In the genomic region with DNA sequence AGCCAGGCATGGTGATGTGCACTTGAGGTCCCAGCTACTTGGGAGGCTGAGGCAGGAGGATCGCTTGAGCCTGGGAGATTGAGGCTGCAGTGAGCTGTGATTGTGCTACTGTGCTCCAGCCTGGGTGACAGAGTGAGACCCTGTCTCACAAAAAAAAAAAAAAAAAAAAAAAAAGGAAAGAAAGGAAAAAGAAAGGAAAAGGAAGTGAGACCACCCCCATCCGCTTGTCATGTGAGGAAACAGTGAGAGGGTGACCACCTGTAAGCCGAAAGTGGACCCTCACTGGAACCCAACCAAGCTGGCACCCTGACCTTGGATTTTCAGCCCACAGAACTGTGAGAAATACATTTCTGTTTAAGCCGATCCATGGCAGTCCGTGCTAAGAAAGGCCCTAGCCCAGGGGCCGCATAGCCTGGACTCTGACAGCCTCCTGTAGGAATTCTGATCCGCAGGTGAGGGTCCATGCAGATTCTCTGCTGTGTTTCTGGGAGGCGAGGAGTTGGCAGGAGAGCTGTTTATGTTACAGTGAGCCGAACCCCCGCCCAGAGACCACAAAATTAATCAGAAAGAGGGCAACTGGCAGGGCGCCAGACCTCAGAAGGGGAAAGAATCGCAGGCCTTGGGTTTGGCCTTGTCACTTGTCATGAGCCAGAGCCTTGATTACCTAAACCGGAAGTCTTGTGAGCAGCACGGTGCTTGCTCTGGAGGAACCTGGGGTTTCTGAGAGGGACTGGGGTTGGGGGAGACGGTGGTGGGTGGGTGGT, we compare ENCODE assay signal across 8 cellular contexts. TPM values are rescaled to one million over a fixed set of nuclear protein-coding genes. Genes with fewer than 3 reads are reported as not detected.
A peak's percentile ranks its signal among the peaks of the same experiment; 100 is the strongest.
DNase-seq lines count a peak whose midpoint lies in the region; ATAC-seq, FAIRE-seq and TF ChIP-seq lines count a peak whose summit lies in the region.

No MANE protein-coding gene starts in this region.

- TF ChIP-seq CTCF in AG09319 (IDR thresholded peaks at IDR 0.05; ENCODE audit: low read depth, low read length) (no peak), pancreas (IDR thresholded peaks at IDR 0.05) (no peak), tibial artery (IDR thresholded peaks at IDR 0.05) (no peak)

- H3K27ac ChIP-seq in SJCRH30, result peak overlapping the region; percentile 55
- H3K27ac ChIP-seq in pancreas, result peak overlapping the region; percentile 67 to 76 (median 71)
- peak overlapping the region; percentile 78 to 82 for H3K27ac ChIP-seq in tibial artery

- no peaks in the 10 kb centered on the region for H3K36me3 Mint-ChIP-seq in IgD-negative memory B cell

- no peaks in the 10 kb centered on the region for H3K9me3 Mint-ChIP-seq in IgD-negative memory B cell

- H3K36me3 ChIP-seq in SJCRH30 (0 out of 2 replicates have a peak, but pooled peaks cover 2% of the 10 kb centered on the region), pancreas (no peaks in the 10 kb centered on the region), tibial artery (peaks cover 0 to 46% (median 32%) of the 10 kb centered on the region in 3 donors)

- peaks cover 6 to 13% (median 12%) of the 10 kb centered on the region in 3 donors for H3K4me1 Mint-ChIP-seq in IgD-negative memory B cell

- peak overlapping the region; percentile 92 for H3K4me3 ChIP-seq in SJCRH30
- peak overlapping the region; percentile 58 to 98 (median 70) for H3K4me3 ChIP-seq in pancreas
- H3K4me3 ChIP-seq in tibial artery, result peak overlapping the region; percentile 81 to 93

- H3K4me1 ChIP-seq in SJCRH30 (0 out of 2 replicates have a peak, but pooled peaks cover 2% of the 10 kb centered on the region), pancreas (peaks cover 0 to 2% (median 0%) of the 10 kb centered on the region in 3 donors), tibial artery (peaks cover 0 to 29% (median 21%) of the 10 kb centered on the region in 4 donors)

- WGBS in pancreas, 2 donors, result 22 to 27% methylated on average over 15 of the region's 15 CpGs

- DNase-seq in AG09319 (ENCODE audit: extremely low read depth, low read depth) (peak; percentile 74), SJCRH30 (peak; percentile 95 to 98), globus pallidus (ENCODE audit: low spot score) (peak; percentile 20), pancreas (peak; percentile 59 to 87 (median 74)), tibial artery (peak; percentile 82 to 87)
- DNase-seq in activated gamma-delta T cell treated with anti-CD3 and anti-CD28 coated beads, Interleukin-2, amount 50 U/mL, for 16 hours (ENCODE audit: low read depth), result peak; percentile 93

- H3K27me3 ChIP-seq in SJCRH30 (no peaks in the 10 kb centered on the region), pancreas (no peaks in the 10 kb centered on the region), tibial artery (no peaks in the 10 kb centered on the region)

- intact Hi-C loops in pancreas (cut with DNase I), result no loop called here
- intact Hi-C loops in tibial artery (cut with DNase I; ENCODE audit: low total_unique reads), result loop anchor here (5.0 kb wide), 1 partner anchor 1878 kb away; a partner anchor contains a TSS

- FAIRE-seq in pancreas (lab: Jason Lieb, UNC), result no peak

- H3K27me3 Mint-ChIP-seq in IgD-negative memory B cell, result no peaks in the 10 kb centered on the region

- ATAC-seq in GM19438 (IDR thresholded peaks at IDR 0.05; ENCODE audit: low read depth, unreplicated experiment) (peak; percentile 72), pancreas (peak; percentile 69 to 84 (median 77))

- H3K4me3 Mint-ChIP-seq in IgD-negative memory B cell, result peak overlapping the region; percentile 88 to 95 (median 90)

- H3K27ac Mint-ChIP-seq in IgD-negative memory B cell, result peak overlapping the region; percentile 87 to 99 (median 89)

- H3K9me3 ChIP-seq in SJCRH30 (replicated peaks), result no peaks in the 10 kb centered on the region
- H3K9me3 ChIP-seq in pancreas, result no peaks in the 10 kb centered on the region
- no peaks in the 10 kb centered on the region for H3K9me3 ChIP-seq in tibial artery

RNA-seq across cellular contexts. Expression of a gene that starts 0.9 kb away (rescaled TPM):
- 31.6 TPM for polyA plus RNA-seq in IgD-negative memory B cell
- total RNA-seq in SJCRH30 (2014; rRNA removed; shearing (Covaris generic)), result 18.3 and 19.3 TPM in 2 replicates
- total RNA-seq in pancreas, result 10 to 100 TPM; 21.4 to 40.3 (median 25.5) TPM
- polyA plus RNA-seq in pancreas, result 10 to 100 TPM; 52.9 to 65.2 TPM

RNA-seq across cellular contexts. Expression of a gene that starts 1.0 kb away (rescaled TPM):
- polyA plus RNA-seq in IgD-negative memory B cell (2.7 TPM), pancreas (10 to 100 TPM; 19.3 to 23.6 TPM)
- 8.6 and 14.7 TPM in 2 replicates for total RNA-seq in SJCRH30 (2014; rRNA removed; shearing (Covaris generic))
- 10 to 100 TPM in 1 of 6 donors, 1 to 10 TPM in 5; 5.1 to 11.9 (median 8.3) TPM for total RNA-seq in pancreas

RNA-seq across cellular contexts. Expression of a gene that starts 41.5 kb away (rescaled TPM):
- polyA plus RNA-seq in IgD-negative memory B cell (26.2 TPM), pancreas (10 to 100 TPM; 27.3 to 69.1 TPM)
- total RNA-seq in SJCRH30 (2014; rRNA removed; shearing (Covaris generic)), result 12.2 and 13.0 TPM in 2 replicates
- 10 to 100 TPM; 21.9 to 94.7 (median 37.8) TPM for total RNA-seq in pancreas

RNA-seq across cellular contexts. Expression of a gene that starts 49.4 kb away (rescaled TPM):
- polyA plus RNA-seq in IgD-negative memory B cell, result not detected
- total RNA-seq in SJCRH30 (2014; rRNA removed; shearing (Covaris generic)), result 0.32 and 0.33 TPM in 2 replicates
- total RNA-seq in pancreas, result under 1 TPM in 3 of 6 donors, not detected in 3; 0.06 to 0.32 (median 0.28) TPM
- under 1 TPM; 0.23 to 0.33 TPM for polyA plus RNA-seq in pancreas

Comparison
In these comparisons a context has a peak if more than half of its experiments do, and no peak if none do; other contexts are left out.
1. Peak in every context shown above with its lines: DNase-seq, ATAC-seq, H3K4me3 ChIP-seq and H3K27ac ChIP-seq.
2. DNase-seq: peak in every context shown above with its lines; median percentile 96 in SJCRH30; 93 in activated gamma-delta T cell treated with anti-CD3 and anti-CD28 coated beads, Interleukin-2, amount 50 U/mL, for 16 hours; 84 in tibial artery; 74 in AG09319; 74 in pancreas; 20 in globus pallidus.